In genomic region chr1:156504821-156505678, GRCh38 we compare ENCODE assay signal across 1 cellular context.
TF ChIP-seq lines count a peak whose summit lies in the region.

No MANE protein-coding gene starts in this region.

TF ChIP-seq in SK-N-SH, 30 proteins besides CTCF, POLR2A, EP300 and RAD21 (continued from another document):
- TF ChIP-seq IRF3 (IDR thresholded peaks at IDR 0.05; ENCODE audit: low read depth, low read length) (no peak), MXI1 (IDR thresholded peaks at IDR 0.05; ENCODE audit: low read depth, low read length) (peak; percentile 69), SMC3 (IDR thresholded peaks at IDR 0.05; ENCODE audit: low read depth, low read length) (no peak), CHD2 (IDR thresholded peaks at IDR 0.05; ENCODE audit: low read length, partially characterized antibody) (peak; percentile 96), MEF2A (IDR thresholded peaks at IDR 0.05; ENCODE audit: borderline replicate concordance, low read depth) (peak; percentile 75), POLR2AphosphoS5 (IDR thresholded peaks at IDR 0.05; ENCODE audit: low read depth, low read length) (no peak; the same call in 1 of the 2 replicates), FOXJ3 (CRISPR knock-in tag; IDR thresholded peaks at IDR 0.05) (no peak), GABPA (IDR thresholded peaks at IDR 0.05; ENCODE audit: low read depth) (peak; percentile 41), TEAD4 (IDR thresholded peaks at IDR 0.05; ENCODE audit: borderline replicate concordance, insufficient read depth) (no peak), ZBTB33 (IDR thresholded peaks at IDR 0.05; ENCODE audit: borderline replicate concordance, low read depth) (0 out of 2 replicates have a peak, but pooled peaks have one; percentile 35), NFIC (IDR thresholded peaks at IDR 0.05; ENCODE audit: borderline replicate concordance) (0 out of 2 replicates have a peak, but pooled peaks have one; percentile 15)
TF ChIP-seq in SK-N-SH: peak in this region for 19.
